In genomic region chr6:35275417-35275816, GRCh38 we compare ENCODE assay signal across 16 cellular contexts. TPM values are rescaled to one million over a fixed set of nuclear protein-coding genes. Genes with fewer than 3 reads are reported as not detected.
DNase-seq lines count a peak whose midpoint lies in the region; TF ChIP-seq lines count a peak whose summit lies in the region.
"Had no signal": no experiment of that assay in that cellular context is flagged by ENCODE, and none has a peak within 500 bp of the region (broad histone marks: within the 10 kb centered on the region; RNA-seq: fewer than 3 reads in every experiment).

No MANE protein-coding gene starts in this region.

- H3K9me3 ChIP-seq in mammary epithelial cell (replicated peaks; ENCODE audit: insufficient read depth, low read length) (no peaks in the 10 kb centered on the region), left ventricle myocardium inferior (replicated peaks) (no peaks in the 10 kb centered on the region), skeletal muscle tissue (ENCODE audit: control insufficient read depth in 3 of 3, low read length in 3 of 3) (no peaks in the 10 kb centered on the region)
- H3K9me3 ChIP-seq: spleen had no signal

- H3K4me3 ChIP-seq in mammary epithelial cell (replicated peaks in 1 of 3; ENCODE audit: insufficient read depth in 1 of 3, low read depth in 2 of 3, low read length in 3 of 3), result no peak overlapping the region
- H3K4me3 ChIP-seq in left ventricle myocardium inferior, result peak overlapping the region; percentile 6
- H3K4me3 ChIP-seq in skeletal muscle tissue (ENCODE audit: low read length in 3 of 3), result no peak overlapping the region
- H3K4me3 ChIP-seq: GM12878, spleen had no signal

- intact Hi-C loops in mammary epithelial cell (cut with micrococcal nuclease), result no loop called here
- intact Hi-C loops in left ventricle myocardium inferior (cut with micrococcal nuclease), result no loop called here

- H3K36me3 ChIP-seq in mammary epithelial cell (ENCODE audit: insufficient read depth, low read length) (no peaks in the 10 kb centered on the region), left ventricle myocardium inferior (peaks cover 5% of the 10 kb centered on the region), skeletal muscle tissue (ENCODE audit: control insufficient read depth in 3 of 3, insufficient read depth in 3 of 3, low read length in 3 of 3) (no peaks in the 10 kb centered on the region)

- no peaks in the 10 kb centered on the region for H4K20me1 ChIP-seq in mammary epithelial cell (ENCODE audit: insufficient read depth, low read length)

- in situ Hi-C loops in mammary epithelial cell (cut with MboI; ENCODE audit: low sequenced_read_pairs in 2 of 2), result loop anchor here in 1 of 2 donors (25.0 kb wide), 1 partner anchor 462 kb away; the partner anchor contains the start of gene ARMC12

- H3K4me1 ChIP-seq in mammary epithelial cell (ENCODE audit: insufficient read depth, low read length), result peaks cover 10% of the 10 kb centered on the region
- H3K4me1 ChIP-seq in left ventricle myocardium inferior, result peaks cover 32% of the 10 kb centered on the region
- peaks cover 12 to 24% (median 17%) of the 10 kb centered on the region in 3 donors for H3K4me1 ChIP-seq in skeletal muscle tissue (ENCODE audit: control insufficient read depth in 3 of 3, insufficient read depth in 3 of 3, low read length in 3 of 3)

- peak overlapping the region; percentile 16; the same call in 1 of the 2 replicates for H3K27ac Mint-ChIP-seq in HFFc6
- H3K27ac Mint-ChIP-seq: activated naive CD4-positive, alpha-beta T cell treated with anti-CD3 and anti-CD28 coated beads for 36 hours; type B pancreatic cell had no signal

- H3K27ac ChIP-seq in mammary epithelial cell (ENCODE audit: insufficient read depth, low read depth, low read length) (no peak overlapping the region), left ventricle myocardium inferior (replicated peaks) (peak overlapping the region; percentile 70), skeletal muscle tissue (ENCODE audit: low read depth, low read length) (peak overlapping the region; percentile 50)
- H3K27ac ChIP-seq: spleen had no signal

- peaks cover 5% of the 10 kb centered on the region; the same call in 1 of the 2 replicates for H3K36me3 Mint-ChIP-seq in HFFc6 (ENCODE audit: low read depth)

- no peaks in the 10 kb centered on the region for H3K27me3 ChIP-seq in mammary epithelial cell (ENCODE audit: insufficient read depth, low read length)
- no peaks in the 10 kb centered on the region for H3K27me3 ChIP-seq in left ventricle myocardium inferior (ENCODE audit: low read depth)
- H3K27me3 ChIP-seq in skeletal muscle tissue (ENCODE audit: control insufficient read depth in 3 of 3, insufficient read depth in 3 of 3, low read length in 3 of 3), result no peaks in the 10 kb centered on the region
- H3K27me3 ChIP-seq: spleen had no signal

- H3K4me1 Mint-ChIP-seq in HFFc6 (ENCODE audit: low read depth), result peaks cover 20% of the 10 kb centered on the region

- peaks cover 3% of the 10 kb centered on the region for H3K27me3 Mint-ChIP-seq in HFFc6 (ENCODE audit: insufficient read depth)
- H3K27me3 Mint-ChIP-seq: type B pancreatic cell had no signal

- peak overlapping the region; percentile 18 for H2AFZ ChIP-seq in mammary epithelial cell (ENCODE audit: low read depth, low read length)

- TF ChIP-seq CTCF in HFFc6 (IDR thresholded peaks at IDR 0.05), result no peak
- no peak for TF ChIP-seq CTCF in mammary epithelial cell (conservative IDR thresholded peaks at IDR 0.05 in 1 of 2, IDR thresholded peaks at IDR 0.05 in 1 of 2; ENCODE audit: extremely low read depth in 1 of 2, insufficient read depth in 1 of 2, low read depth in 1 of 2, low read length in 2 of 2)
- no peak for TF ChIP-seq CTCF in left ventricle myocardium inferior (IDR thresholded peaks at IDR 0.05; ENCODE audit: borderline replicate concordance)

- no peak for DNase-seq in HFFc6
- DNase-seq in mammary epithelial cell, result no peak
- no peak for DNase-seq in left ventricle myocardium inferior
- DNase-seq in dedifferentiated amniotic fluid mesenchymal stem cell (ENCODE audit: extremely low spot score), result no peak
- DNase-seq in occipital lobe (lab: John Stamatoyannopoulos, UW), result no peak
- DNase-seq in HuH-7.5 (ENCODE audit: low spot score), result no peak
- no peak for DNase-seq in midbrain (lab: John Stamatoyannopoulos, UW)
- DNase-seq: activated CD4-positive, alpha-beta T cell treated with anti-CD3 and anti-CD28 coated beads for 48 hours; activated CD8-positive, alpha-beta memory T cell treated with anti-CD3 and anti-CD28 coated beads, Interleukin-2, amount 50 U/mL, for 4 hours; activated naive CD4-positive, alpha-beta T cell treated with anti-CD3 and anti-CD28 coated beads for 36 hours; NCI-H2029 treated with DMSO at 0.1 percent for 48 hours had no signal

- no peak overlapping the region; the same call in 1 of the 2 replicates for H3K4me3 Mint-ChIP-seq in HFFc6
- H3K4me3 Mint-ChIP-seq: activated naive CD4-positive, alpha-beta T cell treated with anti-CD3 and anti-CD28 coated beads for 36 hours; type B pancreatic cell had no signal

- H3K79me2 ChIP-seq in mammary epithelial cell (ENCODE audit: insufficient read depth, low read length), result no peaks in the 10 kb centered on the region

- H3K9ac ChIP-seq in mammary epithelial cell (ENCODE audit: insufficient read depth, low read length) (no peak overlapping the region), skeletal muscle tissue (ENCODE audit: low read depth in 1 of 3, low read length in 3 of 3) (peak overlapping the region in 2 of 3 donors; percentile 0 to 40)

- CTCF ChIA-PET in mammary epithelial cell (lab: Charles Lee; ENCODE audit: low non-redundant PET), result no interaction called here

- WGBS in mammary epithelial cell (ENCODE audit: low coverage, missing lambda C conversion rate), result 79% methylated on average over 4 of the region's 4 CpGs

- dilution Hi-C loops in mammary epithelial cell (cut with HindIII; ENCODE audit: low sequenced_read_pairs), result loop anchor here (5.0 kb wide), 3 partner anchors 57 to 167 kb away; no protein-coding TSS in a partner anchor

- BruUV-seq in mammary epithelial cell (replicated peaks; lab: Mats Ljungman, UMichigan), result no TSS peak

- H3K4me2 ChIP-seq in mammary epithelial cell (ENCODE audit: insufficient read depth, low read depth, low read length), result no peak overlapping the region

- no peaks in the 10 kb centered on the region for H3K9me3 Mint-ChIP-seq in HFFc6
- H3K9me3 Mint-ChIP-seq: activated naive CD4-positive, alpha-beta T cell treated with anti-CD3 and anti-CD28 coated beads for 36 hours; type B pancreatic cell had no signal

RNA-seq across cellular contexts. Expression of gene ZNF76, which starts 15.9 kb away (rescaled TPM):
- total RNA-seq in HFFc6 (2021; fragmentation: NEBNext Ultra II Directional; extraction: Animal tissue kit (Norgen Biotek cat#: 25700)), result 10 to 100 TPM; 12.7 to 17.1 (median 16.4) TPM
- total RNA-seq in mammary epithelial cell (10 to 100 TPM; 18.8 to 21.9 TPM), left ventricle myocardium inferior (38.7 TPM), skeletal muscle tissue (16.7 TPM), occipital lobe (11.1 TPM)
- polyA plus RNA-seq in mammary epithelial cell, result 13.2 TPM
- 44.4 TPM for polyA minus RNA-seq in mammary epithelial cell

RNA-seq across cellular contexts. Expression of gene DEF6, which starts 22.2 kb away (rescaled TPM):
- 1 to 10 TPM; 2.8 to 4.8 (median 3.6) TPM for total RNA-seq in HFFc6 (2021; fragmentation: NEBNext Ultra II Directional; extraction: Animal tissue kit (Norgen Biotek cat#: 25700))
- total RNA-seq in mammary epithelial cell (10 to 100 TPM; 12.8 to 32.9 TPM), left ventricle myocardium inferior (1.0 TPM), skeletal muscle tissue (5.2 TPM), occipital lobe (0.47 TPM)
- polyA plus RNA-seq in mammary epithelial cell, result 19.3 TPM
- 4.4 TPM for polyA minus RNA-seq in mammary epithelial cell
- total RNA-seq: myocyte had no signal
